2 cellular contexts compared by ENCODE assay signal in the genomic region with DNA sequence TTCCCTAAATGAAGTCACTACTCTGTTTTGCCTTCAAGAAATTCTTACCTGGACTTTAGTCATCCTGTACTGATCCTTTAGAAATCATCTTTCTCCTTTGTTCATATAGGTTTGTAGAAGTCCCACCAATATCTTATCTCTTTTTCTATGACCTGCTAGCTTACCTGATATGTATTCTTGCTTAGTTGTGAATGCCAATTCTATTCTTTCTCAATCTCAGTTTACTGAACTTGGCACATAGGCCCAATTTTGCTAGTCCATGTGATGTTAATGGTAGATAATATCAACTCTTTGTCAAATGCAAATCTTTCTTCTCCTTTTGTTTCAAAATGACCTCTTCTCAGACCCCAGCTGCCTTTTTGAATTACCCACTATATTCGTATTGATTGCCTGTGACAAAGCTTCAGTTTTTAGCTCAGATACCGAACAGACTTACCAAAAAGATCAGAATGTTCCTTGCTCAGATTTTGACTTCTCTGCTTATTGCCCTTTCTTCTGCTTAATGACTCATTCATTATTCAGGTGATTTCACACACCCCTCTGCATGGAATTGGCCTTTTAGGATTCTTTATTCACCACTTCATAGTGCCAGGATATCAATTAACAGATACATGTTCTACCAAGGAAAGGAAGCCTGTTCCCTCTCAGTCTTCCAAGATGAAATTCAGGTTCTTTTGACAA.
A peak's percentile ranks its signal among the peaks of the same experiment; 100 is the strongest.
TF ChIP-seq lines count a peak whose summit lies in the region.

No MANE protein-coding gene starts in this region.

TF ChIP-seq in A549, 52 proteins besides CTCF, POLR2A, EP300 and RAD21:
- TF ChIP-seq ZSCAN20 (CRISPR knock-in tag; IDR thresholded peaks at IDR 0.05) (no peak), FOSL2 (IDR thresholded peaks at IDR 0.05) (no peak), FOSL2 (CRISPR knock-in tag; IDR thresholded peaks at IDR 0.05) (0 out of 2 replicates have a peak, but pooled peaks have one; percentile 24), HOXA7 (CRISPR knock-in tag; IDR thresholded peaks at IDR 0.05) (no peak), MYC (IDR thresholded peaks at IDR 0.05; ENCODE audit: borderline replicate concordance, low read length) (no peak)

TF ChIP-seq in endothelial cell of umbilical vein, 7 proteins besides CTCF, POLR2A, EP300 and RAD21:
- TF ChIP-seq, protein P1, sequence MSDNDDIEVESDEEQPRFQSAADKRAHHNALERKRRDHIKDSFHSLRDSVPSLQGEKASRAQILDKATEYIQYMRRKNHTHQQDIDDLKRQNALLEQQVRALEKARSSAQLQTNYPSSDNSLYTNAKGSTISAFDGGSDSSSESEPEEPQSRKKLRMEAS (IDR thresholded peaks at IDR 0.05; ENCODE audit: insufficient read depth, insufficient read length): no peak
- TF ChIP-seq POLR2AphosphoS5 (IDR thresholded peaks at IDR 0.05; ENCODE audit: insufficient read depth, low read depth, low read length): no peak
